ENCODE assay signal across 8 cellular contexts in genomic region chr20:45812157-45813005, GRCh38. TPM values are rescaled to one million over a fixed set of nuclear protein-coding genes. Genes with fewer than 3 reads are reported as not detected.
A peak's percentile ranks its signal among the peaks of the same experiment; 100 is the strongest.
DNase-seq lines count a peak whose midpoint lies in the region; ATAC-seq and TF ChIP-seq lines count a peak whose summit lies in the region.

TSS of gene UBE2C (plus strand) at chr20:45812644. CDS start at chr20:45812696, 52 bp downstream.

- H3K27ac ChIP-seq in duodenal mucosa (ENCODE audit: low read depth, low read length), result peak within 1 kb of the TSS; percentile 35

- H3K9ac ChIP-seq in duodenal mucosa (ENCODE audit: low read depth in 1 of 2, low read length in 2 of 2), result peak within 1 kb of the TSS; percentile 61 to 67

- no peak for TF ChIP-seq CTCF in CD14-positive monocyte (IDR thresholded peaks at IDR 0.05)
- TF ChIP-seq CTCF in lower leg skin (IDR thresholded peaks at IDR 0.05), result no peak

- POLR2A ChIA-PET in activated CD4-positive, alpha-beta memory T cell treated with anti-CD3 and anti-CD28 coated beads for 36 hours (lab: Charles Lee), result interaction anchor here (0.8 to 2.0 kb wide), 7 partner anchors 12 to 158 kb away, joined by 3 to 12 read pairs (median 4); partner anchors contain the start of genes DNTTIP1, PCIF1 and WFDC3

- 1 to 2% methylated on average over 49 to 64 of the region's 65 CpGs for WGBS in lower leg skin, 2 donors

- peak within 1 kb of the TSS; percentile 67 to 84 for H3K4me3 Mint-ChIP-seq in CD14-positive monocyte
- peak within 1 kb of the TSS; percentile 91 for H3K4me3 Mint-ChIP-seq in activated CD4-positive, alpha-beta memory T cell treated with anti-CD3 and anti-CD28 coated beads for 36 hours

- TF ChIP-seq POLR2A in lower leg skin (IDR thresholded peaks at IDR 0.05), result no peak

- H3K9me3 Mint-ChIP-seq in CD14-positive monocyte, result peaks cover 0 to 3% (median 0%) of the 10 kb centered on the region in 7 donors
- no peaks in the 10 kb centered on the region for H3K9me3 Mint-ChIP-seq in activated CD4-positive, alpha-beta memory T cell treated with anti-CD3 and anti-CD28 coated beads for 36 hours

- H3K4me1 ChIP-seq in duodenal mucosa (ENCODE audit: control insufficient read depth in 1 of 2, insufficient read depth in 2 of 2, low read length in 2 of 2), result peaks cover 8 to 17% of the 10 kb centered on the region in 2 donors

- peak within 1 kb of the TSS; percentile 76 to 80 for H3K4me3 ChIP-seq in duodenal mucosa (ENCODE audit: low read depth in 1 of 2, low read length in 2 of 2)
- H3K4me3 ChIP-seq in lower leg skin (ENCODE audit: low read depth, poor library complexity, severe bottlenecking), result no peak within 1 kb of the TSS

- DNase-seq in CD14-positive monocyte (ENCODE audit: low spot score), result peak; percentile 95
- peak; percentile 100 for DNase-seq in NCI-H82 (lab: John Stamatoyannopoulos, UW)
- DNase-seq in activated CD4-positive, alpha-beta memory T cell treated with anti-CD3 and anti-CD28 coated beads for 36 hours, result peak; percentile 98
- DNase-seq in lower leg skin (ENCODE audit: low spot score in 2 of 2), result peak; percentile 99
- DNase-seq in stimulated activated CD4-positive, alpha-beta T cell treated with anti-CD3 and anti-CD28 coated beads, Interleukin-4, amount 100 ng/mL, for 4 hours, result peak; percentile 87 to 94

- H3K4me1 Mint-ChIP-seq in CD14-positive monocyte, result peaks cover 22% of the 10 kb centered on the region
- H3K4me1 Mint-ChIP-seq in activated CD4-positive, alpha-beta memory T cell treated with anti-CD3 and anti-CD28 coated beads for 36 hours (ENCODE audit: low read depth), result peaks cover 13% of the 10 kb centered on the region

- no peaks in the 10 kb centered on the region for H3K27me3 ChIP-seq in duodenal mucosa (ENCODE audit: control insufficient read depth in 1 of 2, insufficient read depth in 2 of 2, low read length in 2 of 2)

- no peaks in the 10 kb centered on the region for H3K9me3 ChIP-seq in duodenal mucosa (ENCODE audit: control insufficient read depth in 1 of 2, low read length in 2 of 2)

- intact Hi-C loops in CD14-positive monocyte (cut with micrococcal nuclease), result loop anchor here in 1 of 2 donors (5.0 to 10.0 kb wide), 2 partner anchors 122 to 160 kb away; partner anchors contain the start of genes PCIF1 and ZNF335
- intact Hi-C loops in activated CD4-positive, alpha-beta memory T cell treated with anti-CD3 and anti-CD28 coated beads for 36 hours (cut with micrococcal nuclease), result loop anchor here (1.0 to 10.0 kb wide), 5 partner anchors 20 to 552 kb away; partner anchors contain the start of genes ACOT8, ZNF335 and ZSWIM3
- intact Hi-C loops in lower leg skin (cut with DNase I; ENCODE audit: low total_unique reads), result no loop called here

- ATAC-seq in GM19397 (IDR thresholded peaks at IDR 0.05; ENCODE audit: unreplicated experiment) (peak; percentile 98), HG03571 (IDR thresholded peaks at IDR 0.05; ENCODE audit: unreplicated experiment) (peak; percentile 95)

- CTCF ChIA-PET in activated CD4-positive, alpha-beta memory T cell treated with anti-CD3 and anti-CD28 coated beads for 36 hours (lab: Charles Lee), result interaction anchor here (0.8 to 1.6 kb wide), 6 partner anchors 9 to 175 kb away, joined by 3 to 6 read pairs (median 4); no protein-coding TSS in a partner anchor

- no peaks in the 10 kb centered on the region for H3K27me3 Mint-ChIP-seq in CD14-positive monocyte (ENCODE audit: low read depth in 3 of 3)
- no peaks in the 10 kb centered on the region for H3K27me3 Mint-ChIP-seq in activated CD4-positive, alpha-beta memory T cell treated with anti-CD3 and anti-CD28 coated beads for 36 hours

- peak within 1 kb of the TSS; percentile 34 to 91 (median 75) for H3K27ac Mint-ChIP-seq in CD14-positive monocyte
- H3K27ac Mint-ChIP-seq in activated CD4-positive, alpha-beta memory T cell treated with anti-CD3 and anti-CD28 coated beads for 36 hours, result peak within 1 kb of the TSS; percentile 68

- peaks cover 26 to 40% of the 10 kb centered on the region in 2 donors for H3K36me3 ChIP-seq in duodenal mucosa (ENCODE audit: control insufficient read depth in 1 of 2, insufficient read depth in 2 of 2, low read length in 2 of 2)

- peaks cover 50 to 60% of the 10 kb centered on the region in 2 donors for H3K36me3 Mint-ChIP-seq in CD14-positive monocyte
- peaks cover 41% of the 10 kb centered on the region for H3K36me3 Mint-ChIP-seq in activated CD4-positive, alpha-beta memory T cell treated with anti-CD3 and anti-CD28 coated beads for 36 hours

RNA-seq across cellular contexts. Expression of gene UBE2C, which starts in this region (rescaled TPM):
- under 1 TPM in 1 of 2 donors, not detected in 1; 0.58 TPM for polyA plus RNA-seq in CD14-positive monocyte
- 100 to 1,000 TPM; 192 to 196 TPM for total RNA-seq in activated CD4-positive, alpha-beta memory T cell treated with anti-CD3 and anti-CD28 coated beads for 36 hours
- total RNA-seq in lower leg skin, result 10 to 100 TPM in 2 of 4 donors, 1 to 10 TPM in 2; 1.1 to 24.1 (median 10.2) TPM

Comparison
In these comparisons a context has a peak if more than half of its experiments do, and no peak if none do; other contexts are left out.
1. RNA of gene UBE2C (total RNA-seq): 192 to 196 TPM in activated CD4-positive, alpha-beta memory T cell treated with anti-CD3 and anti-CD28 coated beads for 36 hours; 1.1 to 24.1 TPM in lower leg skin; every median in the first group is over 4 times any median in the second.
2. Peak in DNase-seq in CD14-positive monocyte; RNA of the gene not detected or under 1 TPM.
3. Peak in every context shown above with its lines, with median percentiles within 50 percentile points of each other: DNase-seq.